Comparison of ENCODE assay signal across 1 cellular context in the genomic region with DNA sequence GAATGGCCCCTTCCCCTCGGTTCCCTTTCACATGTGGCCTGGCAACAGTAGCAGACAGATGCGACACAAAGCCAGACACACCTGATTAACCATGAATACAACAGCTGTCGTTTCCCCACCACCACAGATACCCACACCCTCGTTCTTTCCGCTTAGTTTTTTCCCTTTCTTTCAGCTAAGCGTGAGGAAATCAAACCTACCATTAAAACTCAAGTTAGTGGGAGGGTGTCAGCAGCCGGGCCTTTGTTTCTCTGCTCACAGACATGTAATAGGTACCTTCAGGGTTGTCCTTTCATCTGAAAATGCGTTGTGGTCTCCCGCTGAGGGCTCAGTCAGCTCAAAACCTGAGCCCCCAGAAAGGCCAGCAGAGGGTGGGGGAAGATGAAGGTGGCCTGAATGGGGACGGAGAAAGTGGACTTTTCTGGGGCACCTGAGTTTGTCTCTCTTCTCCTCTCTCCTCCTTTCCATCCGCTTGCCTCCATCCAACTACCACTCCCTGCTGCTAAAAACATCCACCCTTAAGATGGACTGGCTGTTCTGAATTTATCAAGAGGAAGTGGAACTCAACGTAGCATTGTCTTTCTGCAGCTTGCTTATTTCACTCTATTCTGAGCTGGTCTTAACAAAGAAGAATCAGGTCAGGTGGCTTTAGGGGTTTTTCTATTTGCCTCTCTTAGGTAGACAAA.
TF ChIP-seq lines count a peak whose summit lies in the region.

No MANE protein-coding gene starts in this region.

TF ChIP-seq in GM12878, 131 proteins besides CTCF, POLR2A, EP300 and RAD21 (continued from another document):
- TF ChIP-seq MTA2 (IDR thresholded peaks at IDR 0.05; ENCODE audit: low read depth) (peak; percentile 50; the same call in 1 of the 2 replicates), NFIC (IDR thresholded peaks at IDR 0.05; ENCODE audit: low read depth, low read length) (peak; percentile 78), NFXL1 (IDR thresholded peaks at IDR 0.05; ENCODE audit: borderline replicate concordance) (no peak), MEF2B (IDR thresholded peaks at IDR 0.05; ENCODE audit: partially characterized antibody, poor library complexity, severe bottlenecking) (peak; percentile 44), MXI1 (IDR thresholded peaks at IDR 0.05; ENCODE audit: low read depth, low read length) (0 out of 2 replicates have a peak, but pooled peaks have one; percentile 53), IRF4 (IDR thresholded peaks at IDR 0.05; ENCODE audit: low read depth, low read length) (no peak), POLR2AphosphoS5 (IDR thresholded peaks at IDR 0.05; ENCODE audit: low read length) (peak; percentile 70), ETV6 (conservative IDR thresholded peaks at IDR 0.05 in 1 of 2, IDR thresholded peaks at IDR 0.05 in 1 of 2; ENCODE audit: borderline replicate concordance in 1 of 2, low read depth in 1 of 2) (peak in 1 of 2 experiments; percentile 74; a peak in 2 of 4 replicates), FOXM1 (IDR thresholded peaks at IDR 0.05; ENCODE audit: low read depth, low read length) (peak; percentile 36; the same call in 1 of the 2 replicates), YBX1 (IDR thresholded peaks at IDR 0.05) (no peak), TARDBP (IDR thresholded peaks at IDR 0.05; ENCODE audit: borderline replicate concordance) (no peak), ZNF622 (IDR thresholded peaks at IDR 0.05) (no peak)
- TF ChIP-seq, protein P1, sequence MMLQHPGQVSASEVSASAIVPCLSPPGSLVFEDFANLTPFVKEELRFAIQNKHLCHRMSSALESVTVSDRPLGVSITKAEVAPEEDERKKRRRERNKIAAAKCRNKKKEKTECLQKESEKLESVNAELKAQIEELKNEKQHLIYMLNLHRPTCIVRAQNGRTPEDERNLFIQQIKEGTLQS (IDR thresholded peaks at IDR 0.05; ENCODE audit: borderline replicate concordance, extremely low read depth, low read depth, low read length), result no peak
